Comparison of ENCODE assay signal across 35 cellular contexts in the genomic region with DNA sequence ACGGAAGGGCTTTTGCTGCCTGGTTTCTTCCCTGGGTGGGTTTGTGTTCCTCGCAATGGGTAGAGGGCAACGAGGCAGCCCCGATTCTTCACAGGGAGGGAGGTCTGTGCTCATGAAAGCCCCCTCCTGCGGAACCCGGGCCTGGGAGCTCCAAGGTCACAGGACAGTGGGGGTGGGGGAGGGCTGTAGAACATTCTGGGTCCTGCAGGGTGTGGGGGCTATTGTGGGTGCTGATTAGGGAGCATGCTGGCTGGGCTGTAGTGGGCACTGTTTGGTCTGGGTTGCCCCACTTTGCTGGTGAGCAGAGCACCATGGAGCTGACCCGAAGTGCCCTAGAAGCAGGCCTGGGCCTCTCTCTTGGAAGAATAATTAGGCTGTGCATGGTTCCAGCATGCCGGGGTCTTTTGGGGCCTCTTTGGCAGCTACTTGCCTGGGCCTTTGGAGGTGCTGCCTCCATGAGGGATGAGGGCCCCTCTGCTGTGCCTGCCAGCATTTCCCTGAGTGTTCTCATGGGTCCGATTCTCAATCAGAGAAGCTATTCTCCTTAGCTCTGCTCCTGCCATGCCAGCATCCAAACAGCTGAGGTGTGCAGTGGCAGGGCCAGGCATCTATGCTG.
"Had no signal": no experiment of that assay in that cellular context is flagged by ENCODE, and none has a peak within 500 bp of the region (broad histone marks: within the 10 kb centered on the region; RNA-seq: fewer than 3 reads in every experiment).

No MANE protein-coding gene starts in this region.

- H3K4me3 ChIP-seq: heart left ventricle, ovary, prostate gland, smooth muscle cell, thyroid gland, upper lobe of right lung had no signal

- H3K9me3 Mint-ChIP-seq: activated T-cell treated with anti-CD3 and anti-CD28 coated beads, Interleukin-2, amount 50 U/mL, for 24 hours; activated T-helper 17 cell treated with anti-CD3 and anti-CD28 coated beads, Interleukin-2, amount 50 U/mL, for 72 hours; endodermal cell; immature natural killer cell; T-helper 1 cell treated with Interleukin-12 subunit alpha and Interleukin-12 subunit beta and Interleukin-4 antibody, amounts not matched to agents 30 μg/mL and 1 μg/mL, for 36 hours had no signal

- FAIRE-seq: astrocyte, kidney, TTC549 had no signal

- H3K27me3 Mint-ChIP-seq: activated T-cell treated with anti-CD3 and anti-CD28 coated beads, Interleukin-2, amount 50 U/mL, for 24 hours; stimulated activated naive CD8-positive, alpha-beta T cell treated with anti-CD3 and anti-CD28 coated beads, Interleukin-15, amount 100 ng/mL, for 72 hours had no signal

- H3K27ac Mint-ChIP-seq: activated T-cell treated with anti-CD3 and anti-CD28 coated beads, Interleukin-2, amount 50 U/mL, for 24 hours; activated T-helper 17 cell treated with anti-CD3 and anti-CD28 coated beads, Interleukin-2, amount 50 U/mL, for 72 hours; endodermal cell; immature natural killer cell; natural killer cell; stimulated activated memory B cell treated with anti-CD40 and anti-IgM and Interleukin-4, amounts not matched to agents 10 μg/mL and 1 μg/mL and 100 μg/mL, for 72 hours; stimulated activated naive CD8-positive, alpha-beta T cell treated with anti-CD3 and anti-CD28 coated beads, Interleukin-15, amount 100 ng/mL, for 72 hours; T-helper 1 cell treated with Interleukin-12 subunit alpha and Interleukin-12 subunit beta and Interleukin-4 antibody, amounts not matched to agents 30 μg/mL and 1 μg/mL, for 36 hours had no signal

- H3K4me3 Mint-ChIP-seq: activated T-cell treated with anti-CD3 and anti-CD28 coated beads, Interleukin-2, amount 50 U/mL, for 24 hours; activated T-helper 17 cell treated with anti-CD3 and anti-CD28 coated beads, Interleukin-2, amount 50 U/mL, for 72 hours; endodermal cell; immature natural killer cell; natural killer cell; stimulated activated memory B cell treated with anti-CD40 and anti-IgM and Interleukin-4, amounts not matched to agents 10 μg/mL and 1 μg/mL and 100 μg/mL, for 72 hours; stimulated activated naive CD8-positive, alpha-beta T cell treated with anti-CD3 and anti-CD28 coated beads, Interleukin-15, amount 100 ng/mL, for 72 hours; T-helper 1 cell treated with Interleukin-12 subunit alpha and Interleukin-12 subunit beta and Interleukin-4 antibody, amounts not matched to agents 30 μg/mL and 1 μg/mL, for 36 hours had no signal

- H3K27ac ChIP-seq: brain microvascular endothelial cell, heart left ventricle, neutrophil, ovary, prostate gland, thyroid gland, upper lobe of right lung, VCaP had no signal

- H3K4me1 ChIP-seq: prostate gland, thyroid gland, upper lobe of right lung had no signal

- ATAC-seq: activated T-helper 17 cell treated with anti-CD3 and anti-CD28 coated beads, Interleukin-2, amount 50 U/mL, for 72 hours; esophagus mucosa; heart left ventricle; left colon; natural killer cell; stimulated activated memory B cell treated with anti-CD40 and anti-IgM and Interleukin-4, amounts not matched to agents 10 μg/mL and 1 μg/mL and 100 μg/mL, for 72 hours; stimulated activated naive CD8-positive, alpha-beta T cell treated with anti-CD3 and anti-CD28 coated beads, Interleukin-15, amount 100 ng/mL, for 72 hours; upper lobe of right lung had no signal

- DNase-seq: activated CD4-positive, alpha-beta T cell treated with anti-CD3 and anti-CD28 coated beads for 4 hours; activated CD4-positive, alpha-beta T cell treated with anti-CD3 and anti-CD28 coated beads, Interleukin-2, amount 50 U/mL, for 4 hours; activated CD8-positive, alpha-beta memory T cell treated with anti-CD3 and anti-CD28 coated beads, Interleukin-2, amount 50 U/mL, for 48 hours; activated gamma-delta T cell treated with Interleukin-2 at 50 U/mL for 16 hours; activated naive CD4-positive, alpha-beta T cell treated with anti-CD3 and anti-CD28 coated beads, Interleukin-2, amount 50 U/mL, for 16 hours; activated T-cell treated with anti-CD3 and anti-CD28 coated beads, Interleukin-2, amount 50 U/mL, for 24 hours; amniotic stem cell; brain microvascular endothelial cell; cortex of kidney; endodermal cell; foreskin fibroblast; hypothalamus; immature natural killer cell; kidney; left colon; natural killer cell; ovary; stimulated activated CD4-positive, alpha-beta T cell treated with anti-CD3 and anti-CD28 coated beads, Interleukin-1b, Interleukin-23, amount 100 ng/mL, for 48 hours; stimulated activated CD4-positive, alpha-beta T cell treated with anti-CD3 and anti-CD28 coated beads, Interleukin-4, amount 100 ng/mL, for 4 hours; stimulated activated CD8-positive, alpha-beta memory T cell treated with anti-CD3 and anti-CD28 coated beads, Interleukin-4, amount 100 ng/mL, for 48 hours; stimulated activated naive CD8-positive, alpha-beta T cell treated with anti-CD3 and anti-CD28 coated beads, Interleukin-15, amount 100 ng/mL, for 72 hours; T-helper 9 cell; thyroid gland; upper lobe of right lung had no signal

- H3K36me3 Mint-ChIP-seq: immature natural killer cell; natural killer cell; stimulated activated memory B cell treated with anti-CD40 and anti-IgM and Interleukin-4, amounts not matched to agents 10 μg/mL and 1 μg/mL and 100 μg/mL, for 72 hours had no signal

- H3K9me3 ChIP-seq: heart left ventricle, neutrophil, ovary, prostate gland, thyroid gland, upper lobe of right lung had no signal

- H3K36me3 ChIP-seq: brain microvascular endothelial cell, heart left ventricle, neutrophil, ovary, prostate gland, thyroid gland, upper lobe of right lung had no signal

- H3K27me3 ChIP-seq: brain microvascular endothelial cell, heart left ventricle, neutrophil, ovary, thyroid gland, upper lobe of right lung had no signal

- H3K4me1 Mint-ChIP-seq: activated T-helper 17 cell treated with anti-CD3 and anti-CD28 coated beads, Interleukin-2, amount 50 U/mL, for 72 hours; immature natural killer cell; natural killer cell; stimulated activated memory B cell treated with anti-CD40 and anti-IgM and Interleukin-4, amounts not matched to agents 10 μg/mL and 1 μg/mL and 100 μg/mL, for 72 hours; stimulated activated naive CD8-positive, alpha-beta T cell treated with anti-CD3 and anti-CD28 coated beads, Interleukin-15, amount 100 ng/mL, for 72 hours had no signal
